ENCODE assay signal across 1 cellular context in the genomic region with DNA sequence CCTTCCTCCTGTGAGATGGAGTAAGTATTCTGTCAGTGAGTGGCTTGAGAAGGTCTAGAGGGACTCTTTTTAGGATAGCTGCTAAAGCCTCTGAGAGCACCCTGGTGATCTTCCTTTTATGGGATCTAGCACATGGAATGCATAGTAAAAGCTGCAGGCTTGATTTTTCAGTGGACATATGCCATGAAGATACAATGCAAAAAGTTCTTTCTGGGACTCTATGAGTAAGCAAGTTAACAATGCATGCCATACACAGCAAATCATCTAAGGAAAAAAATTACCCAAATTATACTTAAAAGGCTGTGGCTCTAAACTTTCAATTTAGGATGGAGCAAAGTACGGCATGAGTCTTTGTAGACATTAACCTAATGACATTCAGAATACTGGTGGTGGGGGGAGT.
TF ChIP-seq lines count a peak whose summit lies in the region.

No MANE protein-coding gene starts in this region.

TF ChIP-seq in GM12878, 131 proteins besides CTCF, POLR2A, EP300 and RAD21:
- TF ChIP-seq RBBP5 (conservative IDR thresholded peaks at IDR 0.05) (no peak), BMI1 (IDR thresholded peaks at IDR 0.05; ENCODE audit: borderline replicate concordance) (no peak), NRF1 (conservative IDR thresholded peaks at IDR 0.05; ENCODE audit: low read depth, low read length) (no peak), KAT2A (conservative IDR thresholded peaks at IDR 0.05; ENCODE audit: control insufficient read depth, low read depth, low read length) (no peak), MEF2B (IDR thresholded peaks at IDR 0.05; ENCODE audit: partially characterized antibody, poor library complexity, severe bottlenecking) (no peak), SUPT20H (IDR thresholded peaks at IDR 0.05; ENCODE audit: borderline replicate concordance, control insufficient read depth, low read depth, low read length) (no peak), GABPA (IDR thresholded peaks at IDR 0.05; ENCODE audit: low read depth) (no peak), CEBPB (IDR thresholded peaks at IDR 0.05; ENCODE audit: borderline replicate concordance in 1 of 2, low read depth in 2 of 2, low read length in 2 of 2) (no peak), YBX1 (IDR thresholded peaks at IDR 0.05) (no peak), BCL11A (IDR thresholded peaks at IDR 0.05; ENCODE audit: low read depth, low read length) (no peak), PML (IDR thresholded peaks at IDR 0.05; ENCODE audit: low read length) (no peak)
- TF ChIP-seq, protein P1, sequence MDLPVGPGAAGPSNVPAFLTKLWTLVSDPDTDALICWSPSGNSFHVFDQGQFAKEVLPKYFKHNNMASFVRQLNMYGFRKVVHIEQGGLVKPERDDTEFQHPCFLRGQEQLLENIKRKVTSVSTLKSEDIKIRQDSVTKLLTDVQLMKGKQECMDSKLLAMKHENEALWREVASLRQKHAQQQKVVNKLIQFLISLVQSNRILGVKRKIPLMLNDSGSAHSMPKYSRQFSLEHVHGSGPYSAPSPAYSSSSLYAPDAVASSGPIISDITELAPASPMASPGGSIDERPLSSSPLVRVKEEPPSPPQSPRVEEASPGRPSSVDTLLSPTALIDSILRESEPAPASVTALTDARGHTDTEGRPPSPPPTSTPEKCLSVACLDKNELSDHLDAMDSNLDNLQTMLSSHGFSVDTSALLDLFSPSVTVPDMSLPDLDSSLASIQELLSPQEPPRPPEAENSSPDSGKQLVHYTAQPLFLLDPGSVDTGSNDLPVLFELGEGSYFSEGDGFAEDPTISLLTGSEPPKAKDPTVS (IDR thresholded peaks at IDR 0.05; ENCODE audit: low read depth, low read length) = no peak
TF ChIP-seq in GM12878: peak in this region for 0.
